Comparison of ENCODE assay signal across 8 cellular contexts in genomic region chr5:141100243-141100805, GRCh38. TPM values are rescaled to one million over a fixed set of nuclear protein-coding genes. Genes with fewer than 3 reads are reported as not detected.
DNase-seq lines count a peak whose midpoint lies in the region; ATAC-seq and TF ChIP-seq lines count a peak whose summit lies in the region.

PCDHB3 (plus strand) TSS chr5:141100473; CDS start chr5:141100650, 177 bp downstream.

- H3K9me3 ChIP-seq in left lung: peaks cover 0 to 47% of the 10 kb centered on the region in 2 donors
- peaks cover 8% of the 10 kb centered on the region for H3K9me3 ChIP-seq in vagina

- in situ Hi-C loops in astrocyte of the spinal cord (cut with HindIII; ENCODE audit: low sequenced_read_pairs): no loop called here

- no peak for TF ChIP-seq POLR2A in vagina (IDR thresholded peaks at IDR 0.05)

- H3K4me3 ChIP-seq in astrocyte of the spinal cord (ENCODE audit: low read depth, low read length): no peak within 1 kb of the TSS
- peak within 1 kb of the TSS in 1 of 2 donors; percentile 8 for H3K4me3 ChIP-seq in left lung
- peak within 1 kb of the TSS; percentile 14 to 28 for H3K4me3 ChIP-seq in vagina

- no peaks in the 10 kb centered on the region for H3K36me3 ChIP-seq in left lung
- H3K36me3 ChIP-seq in vagina: no peaks in the 10 kb centered on the region

- H3K4me1 ChIP-seq in left lung (no peaks in the 10 kb centered on the region), vagina (no peaks in the 10 kb centered on the region)

- H3K27me3 ChIP-seq in left lung (peaks cover 0 to 45% of the 10 kb centered on the region in 2 donors), vagina (no peaks in the 10 kb centered on the region)

- peak; percentile 5 for DNase-seq in DMS53 treated with DMSO at 0.1 percent for 48 hours (lab: John Stamatoyannopoulos, UW; ENCODE audit: unreplicated experiment)
- peak; percentile 87 for DNase-seq in M059J (ENCODE audit: low read depth)
- DNase-seq in astrocyte of the spinal cord (ENCODE audit: low read depth, low spot score): peak; percentile 5
- no peak for DNase-seq in left lung
- DNase-seq in vagina (ENCODE audit: extremely low spot score in 2 of 2): no peak
- DNase-seq in NOMO-1 treated with DMSO at 0.1 percent for 48 hours (lab: John Stamatoyannopoulos, UW; ENCODE audit: unreplicated experiment): no peak

- H3K27ac ChIP-seq in left lung (no peak within 1 kb of the TSS), vagina (no peak within 1 kb of the TSS)

- peak; percentile 41 for ATAC-seq in left lung
- no peak for ATAC-seq in GM18868 (IDR thresholded peaks at IDR 0.05; ENCODE audit: unreplicated experiment)
- ATAC-seq in GM18517 (IDR thresholded peaks at IDR 0.05; ENCODE audit: unreplicated experiment): no peak

- intact Hi-C loops in left lung (cut with DNase I): no loop called here
- intact Hi-C loops in vagina (cut with DNase I): no loop called here

- TF ChIP-seq CTCF in astrocyte of the spinal cord (IDR thresholded peaks at IDR 0.05; ENCODE audit: low read depth, low read length): peak; percentile 22
- no peak for TF ChIP-seq CTCF in left lung (IDR thresholded peaks at IDR 0.05)
- TF ChIP-seq CTCF in vagina (IDR thresholded peaks at IDR 0.05): no peak

RNA-seq across cellular contexts. Expression of gene PCDHB3, which starts in this region (rescaled TPM):
- total RNA-seq in M059J (2014; rRNA removed; shearing (Covaris generic)): 3.9 and 8.0 TPM in 2 replicates
- total RNA-seq in left lung (1 to 10 TPM; 2.0 to 3.9 TPM), vagina (2.0 TPM)

Comparison
In these comparisons a context has a peak if more than half of its experiments do, and no peak if none do; other contexts are left out.
1. DNase-seq: peak in DMS53 treated with DMSO at 0.1 percent for 48 hours (single experiment), M059J (single experiment) and astrocyte of the spinal cord (single experiment); none in left lung (0 of 2), vagina (0 of 2) and NOMO-1 treated with DMSO at 0.1 percent for 48 hours (single experiment).